Comparison of ENCODE assay signal across 8 cellular contexts in the genomic region with DNA sequence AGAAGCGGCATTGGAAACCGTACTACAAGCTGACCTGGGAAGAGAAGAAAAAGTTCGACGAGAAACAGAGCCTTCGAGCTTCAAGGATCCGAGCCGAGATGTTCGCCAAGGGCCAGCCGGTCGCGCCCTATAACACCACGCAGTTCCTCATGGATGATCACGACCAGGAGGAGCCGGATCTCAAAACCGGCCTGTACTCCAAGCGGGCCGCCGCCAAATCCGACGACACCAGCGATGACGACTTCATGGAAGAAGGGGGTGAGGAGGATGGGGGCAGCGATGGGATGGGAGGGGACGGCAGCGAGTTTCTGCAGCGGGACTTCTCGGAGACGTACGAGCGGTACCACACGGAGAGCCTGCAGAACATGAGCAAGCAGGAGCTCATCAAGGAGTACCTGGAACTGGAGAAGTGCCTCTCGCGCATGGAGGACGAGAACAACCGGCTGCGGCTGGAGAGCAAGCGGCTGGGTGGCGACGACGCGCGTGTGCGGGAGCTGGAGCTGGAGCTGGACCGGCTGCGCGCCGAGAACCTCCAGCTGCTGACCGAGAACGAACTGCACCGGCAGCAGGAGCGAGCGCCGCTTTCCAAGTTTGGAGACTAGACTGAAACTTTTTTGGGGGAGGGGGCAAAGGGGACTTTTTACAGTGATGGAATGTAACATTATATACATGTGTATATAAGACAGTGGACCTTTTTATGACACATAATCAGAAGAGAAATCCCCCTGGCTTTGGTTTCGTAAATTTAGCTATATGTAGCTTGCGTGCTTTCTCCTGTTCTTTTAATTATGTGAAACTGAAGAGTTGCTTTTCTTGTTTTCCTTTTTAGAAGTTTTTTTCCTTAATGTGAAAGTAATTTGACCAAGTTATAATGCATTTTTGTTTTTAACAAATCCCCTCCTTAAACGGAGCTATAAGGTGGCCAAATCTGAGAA. TPM values are rescaled to one million over a fixed set of nuclear protein-coding genes. Genes with fewer than 3 reads are reported as not detected.
DNase-seq lines count a peak whose midpoint lies in the region; ATAC-seq and TF ChIP-seq lines count a peak whose summit lies in the region.

No MANE protein-coding gene starts in this region.

- no peaks in the 10 kb centered on the region for H3K9me2 ChIP-seq in neural cell (ENCODE audit: insufficient read depth, low read length)

- H2AFZ ChIP-seq in neural cell (ENCODE audit: low read depth, low read length) = no peak overlapping the region

- H3K4me1 ChIP-seq in aorta (ENCODE audit: control insufficient read depth in 1 of 2, insufficient read depth in 2 of 2, low read length in 2 of 2) = peaks cover 0 to 2% of the 10 kb centered on the region in 2 donors

- peak overlapping the region; percentile 93 for H3K27ac ChIP-seq in neural cell (ENCODE audit: low read length)
- H3K27ac ChIP-seq in aorta (ENCODE audit: low read depth in 1 of 2, low read length in 2 of 2) = peak overlapping the region; percentile 71 to 94

- peaks cover 4% of the 10 kb centered on the region for H3F3A ChIP-seq in neural cell (ENCODE audit: insufficient read depth, low read length, poor library complexity, severe bottlenecking)

- TF ChIP-seq CTCF in fibroblast of villous mesenchyme (IDR thresholded peaks at IDR 0.05; ENCODE audit: insufficient read depth, low read depth, low read length) (no peak), neural cell (IDR thresholded peaks at IDR 0.05; ENCODE audit: poor library complexity, severe bottlenecking) (no peak)

- DNase-seq in activated CD4-positive, CD25-positive, alpha-beta regulatory T cell treated with anti-CD3 and anti-CD28 coated beads, Interleukin-2, amount 50 U/mL, for 72 hours = peak; percentile 47
- DNase-seq in activated CD4-positive, CD25-positive, alpha-beta regulatory T cell (lab: John Stamatoyannopoulos, UW) = no peak
- peak; percentile 78 for DNase-seq in NCI-H526 treated with DMSO at 0.1 percent for 48 hours (lab: John Stamatoyannopoulos, UW)
- peak; percentile 79 for DNase-seq in activated effector memory CD4-positive, alpha-beta T cell treated with anti-CD3 and anti-CD28 coated beads, Interleukin-2, amount 50 U/mL, for 16 hours
- peak; percentile 70 for DNase-seq in fibroblast of villous mesenchyme (ENCODE audit: low read depth)
- DNase-seq in aorta = peak; percentile 84 to 89

- peaks cover 24% of the 10 kb centered on the region for H3K79me2 ChIP-seq in neural cell (replicated peaks; ENCODE audit: insufficient read depth, low read length)

- no peak for TF ChIP-seq RAD21 in neural cell (conservative IDR thresholded peaks at IDR 0.05)

- WGBS in aorta, 2 donors = 0% methylated on average over 56 of the region's 56 CpGs

- no peaks in the 10 kb centered on the region for H3K9me3 ChIP-seq in neural cell (ENCODE audit: low read length)
- H3K9me3 ChIP-seq in aorta (ENCODE audit: control insufficient read depth, low read length) = no peaks in the 10 kb centered on the region

- H3K9ac ChIP-seq in neural cell (ENCODE audit: low read length) = peak overlapping the region; percentile 81

- H3K36me3 ChIP-seq in neural cell (ENCODE audit: insufficient read depth, low read length) (no peaks in the 10 kb centered on the region), aorta (ENCODE audit: control insufficient read depth in 1 of 2, insufficient read depth in 2 of 2, low read length in 1 of 2) (no peaks in the 10 kb centered on the region)

- TF ChIP-seq EP300 in neural cell (conservative IDR thresholded peaks at IDR 0.05; ENCODE audit: poor library complexity, severe bottlenecking) = no peak

- H3K27me3 ChIP-seq in neural cell (ENCODE audit: insufficient read depth, low read depth, low read length) (no peaks in the 10 kb centered on the region), aorta (ENCODE audit: control insufficient read depth in 1 of 2, insufficient read depth in 2 of 2, low read length in 1 of 2) (peaks cover 0 to 2% of the 10 kb centered on the region in 2 donors)

- peak overlapping the region; percentile 100 for H3K4me2 ChIP-seq in neural cell (ENCODE audit: low read length)

- ATAC-seq in aorta (ENCODE audit: low FRiP score) (peak; percentile 23), GM18907 (IDR thresholded peaks at IDR 0.05; ENCODE audit: unreplicated experiment) (no peak)

- H3K4me3 ChIP-seq in fibroblast of villous mesenchyme (ENCODE audit: low read depth, low read length) (peak overlapping the region; percentile 92), neural cell (ENCODE audit: low read length) (peak overlapping the region; percentile 86), aorta (ENCODE audit: low read length in 2 of 2) (peak overlapping the region; percentile 60 to 64)

- intact Hi-C loops in aorta (cut with DNase I) = loop anchor here in 1 of 2 donors (2.0 to 10.0 kb wide), 3 partner anchors 23 to 165 kb away; a partner anchor contains a TSS

- peaks cover 4% of the 10 kb centered on the region for H4K20me1 ChIP-seq in neural cell (ENCODE audit: insufficient read depth)

TF ChIP-seq in neural cell, 6 proteins besides CTCF, POLR2A, EP300 and RAD21:
- no peak for TF ChIP-seq EZH2 (IDR thresholded peaks at IDR 0.05; ENCODE audit: borderline replicate concordance, insufficient read depth, low read length, poor library complexity, severe bottlenecking)
- TF ChIP-seq SMC3 (conservative IDR thresholded peaks at IDR 0.05; ENCODE audit: poor library complexity) = no peak
- no peak for TF ChIP-seq TAF1 (IDR thresholded peaks at IDR 0.05; ENCODE audit: low read depth)
- TF ChIP-seq, protein P1, sequence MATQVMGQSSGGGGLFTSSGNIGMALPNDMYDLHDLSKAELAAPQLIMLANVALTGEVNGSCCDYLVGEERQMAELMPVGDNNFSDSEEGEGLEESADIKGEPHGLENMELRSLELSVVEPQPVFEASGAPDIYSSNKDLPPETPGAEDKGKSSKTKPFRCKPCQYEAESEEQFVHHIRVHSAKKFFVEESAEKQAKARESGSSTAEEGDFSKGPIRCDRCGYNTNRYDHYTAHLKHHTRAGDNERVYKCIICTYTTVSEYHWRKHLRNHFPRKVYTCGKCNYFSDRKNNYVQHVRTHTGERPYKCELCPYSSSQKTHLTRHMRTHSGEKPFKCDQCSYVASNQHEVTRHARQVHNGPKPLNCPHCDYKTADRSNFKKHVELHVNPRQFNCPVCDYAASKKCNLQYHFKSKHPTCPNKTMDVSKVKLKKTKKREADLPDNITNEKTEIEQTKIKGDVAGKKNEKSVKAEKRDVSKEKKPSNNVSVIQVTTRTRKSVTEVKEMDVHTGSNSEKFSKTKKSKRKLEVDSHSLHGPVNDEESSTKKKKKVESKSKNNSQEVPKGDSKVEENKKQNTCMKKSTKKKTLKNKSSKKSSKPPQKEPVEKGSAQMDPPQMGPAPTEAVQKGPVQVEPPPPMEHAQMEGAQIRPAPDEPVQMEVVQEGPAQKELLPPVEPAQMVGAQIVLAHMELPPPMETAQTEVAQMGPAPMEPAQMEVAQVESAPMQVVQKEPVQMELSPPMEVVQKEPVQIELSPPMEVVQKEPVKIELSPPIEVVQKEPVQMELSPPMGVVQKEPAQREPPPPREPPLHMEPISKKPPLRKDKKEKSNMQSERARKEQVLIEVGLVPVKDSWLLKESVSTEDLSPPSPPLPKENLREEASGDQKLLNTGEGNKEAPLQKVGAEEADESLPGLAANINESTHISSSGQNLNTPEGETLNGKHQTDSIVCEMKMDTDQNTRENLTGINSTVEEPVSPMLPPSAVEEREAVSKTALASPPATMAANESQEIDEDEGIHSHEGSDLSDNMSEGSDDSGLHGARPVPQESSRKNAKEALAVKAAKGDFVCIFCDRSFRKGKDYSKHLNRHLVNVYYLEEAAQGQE (IDR thresholded peaks at IDR 0.05; ENCODE audit: borderline replicate concordance) = no peak
- peak; percentile 24 for TF ChIP-seq POLR2AphosphoS5 (IDR thresholded peaks at IDR 0.05)
- TF ChIP-seq MXI1 (conservative IDR thresholded peaks at IDR 0.05; ENCODE audit: poor library complexity, severe bottlenecking) = peak; percentile 40

RNA-seq across cellular contexts. Expression of a gene that starts 1.7 kb away (rescaled TPM):
- total RNA-seq in fibroblast of villous mesenchyme (8.4 and 11.7 TPM in 2 replicates), aorta (10 to 100 TPM; 48.7 to 64.0 TPM)
- polyA plus RNA-seq in neural cell (9.0 and 10.2 TPM in 2 replicates), aorta (10 to 100 TPM; 40.8 to 62.6 TPM)
- polyA minus RNA-seq in neural cell = 21.7 and 22.5 TPM in 2 replicates

RNA-seq across cellular contexts. Expression of a gene that starts 11.7 kb away (rescaled TPM):
- total RNA-seq in fibroblast of villous mesenchyme (6.1 and 6.9 TPM in 2 replicates), aorta (1 to 10 TPM; 2.7 to 6.0 TPM)
- polyA plus RNA-seq in neural cell (13.9 and 17.9 TPM in 2 replicates), aorta (1 to 10 TPM; 4.4 to 10.0 TPM)
- 12.2 and 14.1 TPM in 2 replicates for polyA minus RNA-seq in neural cell

RNA-seq across cellular contexts. Expression of a gene that starts 14.4 kb away (rescaled TPM):
- total RNA-seq in fibroblast of villous mesenchyme = 6.1 and 6.9 TPM in 2 replicates
- polyA plus RNA-seq in neural cell = 3.1 and 8.4 TPM in 2 replicates
- 1.7 TPM in 2 replicates for polyA minus RNA-seq in neural cell
- 10 to 100 TPM; 16.1 to 23.4 TPM for total RNA-seq in aorta
- polyA plus RNA-seq in aorta = 10 to 100 TPM; 68.6 to 69.7 TPM

RNA-seq across cellular contexts. Expression of a gene that starts 17.6 kb away (rescaled TPM):
- total RNA-seq in fibroblast of villous mesenchyme (41.9 and 62.6 TPM in 2 replicates), aorta (10 to 100 TPM; 94.6 to 97.4 TPM)
- polyA plus RNA-seq in neural cell (0.36 and 1.3 TPM in 2 replicates), aorta (10 to 100 TPM; 22.8 to 93.8 TPM)
- 1.2 and 3.9 TPM in 2 replicates for polyA minus RNA-seq in neural cell

Comparison
In these comparisons a context has a peak if more than half of its experiments do, and no peak if none do; other contexts are left out.
1. DNase-seq: peak in activated CD4-positive, CD25-positive, alpha-beta regulatory T cell treated with anti-CD3 and anti-CD28 coated beads, Interleukin-2, amount 50 U/mL, for 72 hours (single experiment), NCI-H526 treated with DMSO at 0.1 percent for 48 hours (single experiment), activated effector memory CD4-positive, alpha-beta T cell treated with anti-CD3 and anti-CD28 coated beads, Interleukin-2, amount 50 U/mL, for 16 hours (single experiment), fibroblast of villous mesenchyme (single experiment) and aorta (2 of 2); none in activated CD4-positive, CD25-positive, alpha-beta regulatory T cell (0 of 4).
2. Peak in every context shown above with its lines, with median percentiles within 50 percentile points of each other: H3K4me3 ChIP-seq.